In the genomic region with DNA sequence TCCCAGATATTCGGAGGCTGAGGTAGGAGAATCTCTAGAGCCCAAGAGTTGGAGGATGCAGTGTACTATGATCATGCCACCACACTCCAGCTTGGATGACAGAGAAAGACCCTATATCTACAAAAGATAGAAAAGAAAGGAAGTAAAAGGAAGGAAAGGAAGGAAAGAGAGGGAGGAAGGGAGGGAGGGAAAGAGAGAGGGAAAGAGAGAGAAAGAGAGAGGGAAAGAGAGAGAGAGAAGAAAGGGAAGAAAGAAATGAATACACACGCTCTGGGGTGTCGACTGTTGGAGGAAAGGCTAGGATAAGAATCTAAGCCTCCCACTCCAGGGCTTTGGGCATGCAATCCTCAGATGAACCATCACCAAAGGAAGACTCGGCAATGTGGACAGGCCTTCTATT, we compare ENCODE assay signal across 1 cellular context.
TF ChIP-seq lines count a peak whose summit lies in the region.

No MANE protein-coding gene starts in this region.

TF ChIP-seq in K562, 482 proteins besides CTCF, POLR2A, EP300 and RAD21 (continued from another document):
- TF ChIP-seq ZNF512 (tag; IDR thresholded peaks at IDR 0.05) (peak; percentile 43), NFXL1 (CRISPR knock-in tag; IDR thresholded peaks at IDR 0.05) (no peak), ZNF511 (CRISPR knock-in tag; IDR thresholded peaks at IDR 0.05) (no peak), ZBTB12 (CRISPR knock-in tag; IDR thresholded peaks at IDR 0.05) (no peak), ZNF146 (CRISPR knock-in tag; IDR thresholded peaks at IDR 0.05; ENCODE audit: unreplicated experiment) (no peak)
- TF ChIP-seq, protein P1, sequence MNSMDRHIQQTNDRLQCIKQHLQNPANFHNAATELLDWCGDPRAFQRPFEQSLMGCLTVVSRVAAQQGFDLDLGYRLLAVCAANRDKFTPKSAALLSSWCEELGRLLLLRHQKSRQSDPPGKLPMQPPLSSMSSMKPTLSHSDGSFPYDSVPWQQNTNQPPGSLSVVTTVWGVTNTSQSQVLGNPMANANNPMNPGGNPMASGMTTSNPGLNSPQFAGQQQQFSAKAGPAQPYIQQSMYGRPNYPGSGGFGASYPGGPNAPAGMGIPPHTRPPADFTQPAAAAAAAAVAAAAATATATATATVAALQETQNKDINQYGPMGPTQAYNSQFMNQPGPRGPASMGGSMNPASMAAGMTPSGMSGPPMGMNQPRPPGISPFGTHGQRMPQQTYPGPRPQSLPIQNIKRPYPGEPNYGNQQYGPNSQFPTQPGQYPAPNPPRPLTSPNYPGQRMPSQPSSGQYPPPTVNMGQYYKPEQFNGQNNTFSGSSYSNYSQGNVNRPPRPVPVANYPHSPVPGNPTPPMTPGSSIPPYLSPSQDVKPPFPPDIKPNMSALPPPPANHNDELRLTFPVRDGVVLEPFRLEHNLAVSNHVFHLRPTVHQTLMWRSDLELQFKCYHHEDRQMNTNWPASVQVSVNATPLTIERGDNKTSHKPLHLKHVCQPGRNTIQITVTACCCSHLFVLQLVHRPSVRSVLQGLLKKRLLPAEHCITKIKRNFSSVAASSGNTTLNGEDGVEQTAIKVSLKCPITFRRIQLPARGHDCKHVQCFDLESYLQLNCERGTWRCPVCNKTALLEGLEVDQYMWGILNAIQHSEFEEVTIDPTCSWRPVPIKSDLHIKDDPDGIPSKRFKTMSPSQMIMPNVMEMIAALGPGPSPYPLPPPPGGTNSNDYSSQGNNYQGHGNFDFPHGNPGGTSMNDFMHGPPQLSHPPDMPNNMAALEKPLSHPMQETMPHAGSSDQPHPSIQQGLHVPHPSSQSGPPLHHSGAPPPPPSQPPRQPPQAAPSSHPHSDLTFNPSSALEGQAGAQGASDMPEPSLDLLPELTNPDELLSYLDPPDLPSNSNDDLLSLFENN (IDR thresholded peaks at IDR 0.05; ENCODE audit: low read depth in 2 of 2, low read length in 2 of 2), result no peak
